30 cellular contexts compared by ENCODE assay signal in genomic region chr3:4147719-4148118, GRCh38.
"Had no signal": no experiment of that assay in that cellular context is flagged by ENCODE, and none has a peak within 500 bp of the region (broad histone marks: within the 10 kb centered on the region; RNA-seq: fewer than 3 reads in every experiment).

No MANE protein-coding gene starts in this region.

- H3K36me3 ChIP-seq: brain microvascular endothelial cell, WERI-Rb-1 had no signal

- H3K27ac ChIP-seq: brain microvascular endothelial cell, WERI-Rb-1 had no signal

- DNase-seq: activated B cell treated with CpG ODN at 0.5 μM for 24 hours; activated CD4-positive, alpha-beta T cell treated with anti-CD3 and anti-CD28 coated beads for 48 hours; activated CD4-positive, alpha-beta T cell treated with anti-CD3 and anti-CD28 coated beads, Interleukin-2, amount 50 U/mL, for 1 hour; activated CD4-positive, alpha-beta T cell treated with anti-CD3 and anti-CD28 coated beads, Interleukin-2, amount 50 U/mL, for 48 hours; activated CD8-positive, alpha-beta memory T cell treated with anti-CD3 and anti-CD28 coated beads for 24 hours; activated CD8-positive, alpha-beta T cell treated with anti-CD3 and anti-CD28 coated beads for 36 hours; activated effector memory CD4-positive, alpha-beta T cell treated with Interleukin-2 at 50 U/mL for 16 hours; activated gamma-delta T cell treated with Interleukin-2 at 50 U/mL for 16 hours; activated naive CD4-positive, alpha-beta T cell treated with anti-CD3 and anti-CD28 coated beads, Interleukin-2, amount 50 U/mL, for 16 hours; activated naive CD4-positive, alpha-beta T cell treated with Interleukin-2 at 50 U/mL for 16 hours; activated T-cell treated with anti-CD3 and anti-CD28 coated beads, Interleukin-2, amount 50 U/mL, for 4 hours; amniotic stem cell; anterior cingulate cortex; brain microvascular endothelial cell; caudate nucleus; effector CD8-positive, alpha-beta T cell; endodermal cell; foreskin fibroblast; head of caudate nucleus; T-helper 1 cell; T-helper 17 cell; T1000; WERI-Rb-1 had no signal

- FAIRE-seq: astrocyte, bronchial epithelial cell, colon, frontal cortex had no signal

- H3K27me3 ChIP-seq: brain microvascular endothelial cell had no signal

- ATAC-seq: activated CD4-positive, CD25-positive, alpha-beta regulatory T cell treated with anti-CD3 and anti-CD28 coated beads, Interleukin-2, amount 50 U/mL, for 24 hours; activated CD8-positive, alpha-beta T cell treated with anti-CD3 and anti-CD28 coated beads for 36 hours; activated T-cell treated with anti-CD3 and anti-CD28 coated beads, Interleukin-2, amount 50 U/mL, for 4 hours; activated T-helper 17 cell treated with anti-CD3 and anti-CD28 coated beads, Interleukin-2, amount 50 U/mL, for 72 hours; esophagus mucosa; T-helper 17 cell had no signal
